ENCODE assay signal across 8 cellular contexts in the genomic region with DNA sequence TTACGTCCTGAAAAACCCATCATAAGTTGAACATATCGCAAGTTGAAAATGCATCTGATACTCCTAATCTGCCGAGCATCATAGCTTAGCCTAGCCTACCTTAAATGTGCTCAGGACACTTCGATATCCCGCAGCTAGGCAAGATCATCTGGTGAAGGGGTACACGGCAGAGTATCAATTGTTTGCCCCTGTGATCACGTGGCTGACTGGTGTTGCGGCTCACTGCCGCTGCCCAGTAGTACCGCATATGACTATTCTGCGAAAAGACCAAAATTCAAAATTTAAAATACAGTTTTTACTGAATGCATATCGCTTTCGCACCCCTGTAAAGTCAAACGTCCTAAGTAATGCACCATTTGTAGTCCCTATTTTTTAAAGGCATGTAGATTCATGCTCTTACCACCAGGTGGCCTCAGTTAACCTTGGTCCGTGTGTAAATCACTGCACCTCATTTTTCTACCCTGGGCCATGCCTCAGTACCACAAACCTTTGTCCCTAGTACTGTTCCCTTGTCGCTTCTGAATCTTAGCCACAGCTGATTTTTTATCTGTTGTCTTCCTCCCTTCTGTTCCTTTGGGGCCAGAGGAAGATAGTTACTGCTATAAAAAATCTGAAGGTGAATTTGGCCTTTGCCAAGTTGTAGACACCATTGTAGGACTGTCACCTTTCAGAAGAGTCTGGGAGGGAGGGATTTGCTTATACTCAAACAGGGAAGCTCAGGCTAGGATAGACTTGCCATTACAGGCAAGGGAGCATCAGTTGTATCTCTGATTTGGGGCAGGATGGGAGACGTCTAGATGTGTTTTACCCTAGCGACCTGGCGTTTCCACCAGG. TPM values are rescaled to one million over a fixed set of nuclear protein-coding genes. Genes with fewer than 3 reads are reported as not detected.
DNase-seq lines count a peak whose midpoint lies in the region; ATAC-seq and TF ChIP-seq lines count a peak whose summit lies in the region.

No MANE protein-coding gene starts in this region.

- ATAC-seq in activated CD4-positive, alpha-beta T cell treated with anti-CD3 and anti-CD28 coated beads for 36 hours = peak; percentile 86
- no peak for ATAC-seq in HG03354 (IDR thresholded peaks at IDR 0.05; ENCODE audit: poor library complexity, severe bottlenecking, unreplicated experiment)

- no peaks in the 10 kb centered on the region for H3K27me3 Mint-ChIP-seq in activated CD4-positive, alpha-beta T cell treated with anti-CD3 and anti-CD28 coated beads for 36 hours
- H3K27me3 Mint-ChIP-seq in type B pancreatic cell = no peaks in the 10 kb centered on the region

- H3K36me3 Mint-ChIP-seq in activated CD4-positive, alpha-beta T cell treated with anti-CD3 and anti-CD28 coated beads for 36 hours (ENCODE audit: low read depth) = peaks cover 14% of the 10 kb centered on the region
- H3K36me3 Mint-ChIP-seq in type B pancreatic cell = peaks cover 15% of the 10 kb centered on the region

- CTCF ChIA-PET in activated CD4-positive, alpha-beta T cell treated with anti-CD3 and anti-CD28 coated beads for 36 hours (lab: Charles Lee) = interaction anchor here (0.6 to 3.8 kb wide), 14 partner anchors 8 to 134 kb away, joined by 3 to 29 read pairs (median 5); partner anchors contain the start of gene NOB1

- no peaks in the 10 kb centered on the region for H3K9me3 Mint-ChIP-seq in activated CD4-positive, alpha-beta T cell treated with anti-CD3 and anti-CD28 coated beads for 36 hours (ENCODE audit: low read depth)
- no peaks in the 10 kb centered on the region for H3K9me3 Mint-ChIP-seq in type B pancreatic cell

- peak; percentile 96 for TF ChIP-seq CTCF in type B pancreatic cell (conservative IDR thresholded peaks at IDR 0.05)

- no peak for TF ChIP-seq POLR2A in erythroblast (IDR thresholded peaks at IDR 0.05; ENCODE audit: low read length)

- intact Hi-C loops in activated CD4-positive, alpha-beta T cell treated with anti-CD3 and anti-CD28 coated beads for 36 hours (cut with DNase I, micrococcal nuclease) = loop anchor here (1.0 to 10.0 kb wide), 3 partner anchors 62 to 858 kb away; no protein-coding TSS in a partner anchor

- H3K4me3 Mint-ChIP-seq in activated CD4-positive, alpha-beta T cell treated with anti-CD3 and anti-CD28 coated beads for 36 hours = no peak overlapping the region
- H3K4me3 Mint-ChIP-seq in type B pancreatic cell = no peak overlapping the region

- peak; percentile 30 for DNase-seq in activated CD4-positive, alpha-beta T cell treated with anti-CD3 and anti-CD28 coated beads for 36 hours
- no peak for DNase-seq in activated CD4-positive, alpha-beta T cell treated with anti-CD3 and anti-CD28 coated beads for 1 hour
- peak; percentile 4 for DNase-seq in KG1 (lab: John Stamatoyannopoulos, UW)
- DNase-seq in T-helper 9 cell = peak; percentile 3
- DNase-seq in erythroblast (lab: John Stamatoyannopoulos, UW) = peak; percentile 60 to 74
- DNase-seq in mucosa of gallbladder (ENCODE audit: low spot score) = peak; percentile 37
- no peak for DNase-seq in type B pancreatic cell (ENCODE audit: extremely low spot score, unreplicated experiment)

- no peak overlapping the region for H3K27ac Mint-ChIP-seq in activated CD4-positive, alpha-beta T cell treated with anti-CD3 and anti-CD28 coated beads for 36 hours
- no peak overlapping the region for H3K27ac Mint-ChIP-seq in type B pancreatic cell

- POLR2A ChIA-PET in activated CD4-positive, alpha-beta T cell treated with anti-CD3 and anti-CD28 coated beads for 36 hours (lab: Charles Lee) = no interaction called here

- H3K4me1 Mint-ChIP-seq in activated CD4-positive, alpha-beta T cell treated with anti-CD3 and anti-CD28 coated beads for 36 hours = no peaks in the 10 kb centered on the region
- H3K4me1 Mint-ChIP-seq in type B pancreatic cell (ENCODE audit: unreplicated experiment) = peaks cover 27% of the 10 kb centered on the region

RNA-seq across cellular contexts. Expression of gene WWP2, which starts 34.4 kb away (rescaled TPM):
- total RNA-seq in activated CD4-positive, alpha-beta T cell treated with anti-CD3 and anti-CD28 coated beads for 36 hours = 10 to 100 TPM; 43.3 to 44.6 TPM
- total RNA-seq in mucosa of gallbladder (68.6 TPM), type B pancreatic cell (ENCODE audit: low replicate concordance) (37.2 and 38.8 TPM in 2 replicates)

RNA-seq across cellular contexts. Expression of gene NOB1, which starts 41.8 kb away (rescaled TPM):
- 100 to 1,000 TPM; 109 to 112 TPM for total RNA-seq in activated CD4-positive, alpha-beta T cell treated with anti-CD3 and anti-CD28 coated beads for 36 hours
- total RNA-seq in mucosa of gallbladder (31.6 TPM), type B pancreatic cell (ENCODE audit: low replicate concordance) (52.3 and 60.3 TPM in 2 replicates)

Comparison
In these comparisons a context has a peak if more than half of its experiments do, and no peak if none do; other contexts are left out.
1. DNase-seq: peak in activated CD4-positive, alpha-beta T cell treated with anti-CD3 and anti-CD28 coated beads for 36 hours (single experiment), KG1 (single experiment), T-helper 9 cell (single experiment), erythroblast (2 of 2) and mucosa of gallbladder (single experiment); none in activated CD4-positive, alpha-beta T cell treated with anti-CD3 and anti-CD28 coated beads for 1 hour (single experiment) and type B pancreatic cell (single experiment).